11 cellular contexts compared by ENCODE assay signal in genomic region chr13:49371943-49372636, GRCh38.
DNase-seq lines count a peak whose midpoint lies in the region; ATAC-seq and TF ChIP-seq lines count a peak whose summit lies in the region.
"Had no signal": no experiment of that assay in that cellular context is flagged by ENCODE, and none has a peak within 500 bp of the region (broad histone marks: within the 10 kb centered on the region; RNA-seq: fewer than 3 reads in every experiment).

No MANE protein-coding gene starts in this region.

- ATAC-seq in activated B cell treated with CpG ODN at 0.5 μM for 24 hours (ENCODE audit: low read depth), result peak; percentile 41
- no peak for ATAC-seq in HG02759 (IDR thresholded peaks at IDR 0.05; ENCODE audit: unreplicated experiment)

- TF ChIP-seq RAD21 in SK-N-SH (IDR thresholded peaks at IDR 0.05; ENCODE audit: low read length), result no peak

- H2AFZ ChIP-seq in SK-N-SH (ENCODE audit: low read depth), result no peak overlapping the region

- no peaks in the 10 kb centered on the region for H3K27me3 ChIP-seq in SK-N-SH (ENCODE audit: insufficient read depth)
- no peaks in the 10 kb centered on the region for H3K27me3 ChIP-seq in effector memory CD4-positive, alpha-beta T cell (replicated peaks; ENCODE audit: control insufficient read depth, insufficient read depth, low read length, poor library complexity, severe bottlenecking)
- H3K27me3 ChIP-seq: SJSA1 had no signal

- H3K4me1 Mint-ChIP-seq in IgD-negative memory B cell, result peaks cover 17 to 43% (median 30%) of the 10 kb centered on the region in 3 donors
- peaks cover 67% of the 10 kb centered on the region for H3K4me1 Mint-ChIP-seq in activated B cell treated with CpG ODN at 0.5 μM for 24 hours
- H3K4me1 Mint-ChIP-seq in mesothelial cell of epicardium, result peaks cover 66% of the 10 kb centered on the region

- H3K9me3 ChIP-seq in SK-N-SH, result no peaks in the 10 kb centered on the region
- H3K9me3 ChIP-seq in effector memory CD4-positive, alpha-beta T cell (ENCODE audit: control insufficient read depth, low read length), result no peaks in the 10 kb centered on the region
- H3K9me3 ChIP-seq: SJSA1 had no signal

- H3K79me2 ChIP-seq in SK-N-SH (ENCODE audit: insufficient read depth), result no peaks in the 10 kb centered on the region

- H3K36me3 Mint-ChIP-seq in IgD-negative memory B cell (peaks cover 2% of the 10 kb centered on the region), activated B cell treated with CpG ODN at 0.5 μM for 24 hours (ENCODE audit: low read depth) (no peaks in the 10 kb centered on the region), mesothelial cell of epicardium (peaks cover 8% of the 10 kb centered on the region)

- no peak overlapping the region for H3K27ac ChIP-seq in SK-N-SH (ENCODE audit: low read depth in 2 of 2, low read length in 1 of 2)
- H3K27ac ChIP-seq in effector memory CD4-positive, alpha-beta T cell (ENCODE audit: insufficient read depth, low read length, poor library complexity, severe bottlenecking), result no peak overlapping the region
- H3K27ac ChIP-seq: SJSA1 had no signal

- no peak for TF ChIP-seq EP300 in SK-N-SH (IDR thresholded peaks at IDR 0.05; ENCODE audit: borderline replicate concordance in 1 of 2, low read depth in 1 of 2, low read length in 1 of 2)

- no peaks in the 10 kb centered on the region for H4K20me1 ChIP-seq in SK-N-SH (ENCODE audit: insufficient read depth)

- H3K27ac Mint-ChIP-seq in IgD-negative memory B cell (peak overlapping the region in 2 of 3 donors; percentile 32 to 67), activated B cell treated with CpG ODN at 0.5 μM for 24 hours (peak overlapping the region; percentile 53), mesothelial cell of epicardium (peak overlapping the region; percentile 89)

- intact Hi-C loops in activated B cell treated with CpG ODN at 0.5 μM for 24 hours (cut with micrococcal nuclease), result no loop called here

- peak; percentile 36 for DNase-seq in A172 (ENCODE audit: low spot score)
- DNase-seq in activated B cell treated with CpG ODN at 0.5 μM for 24 hours, result no peak
- DNase-seq in mesothelial cell of epicardium (ENCODE audit: low spot score in 2 of 2, unreplicated experiment in 2 of 2), result no peak
- DNase-seq in SK-N-SH, result no peak
- no peak for DNase-seq in effector memory CD4-positive, alpha-beta T cell
- no peak for DNase-seq in KG1 (lab: John Stamatoyannopoulos, UW)
- DNase-seq: head of caudate nucleus; stimulated activated CD4-positive, alpha-beta T cell treated with anti-CD3 and anti-CD28 coated beads, Interleukin-12 subunit alpha, Interleukin-12 subunit beta, amount 100 ng/mL, for 4 hours had no signal

- no peaks in the 10 kb centered on the region for H3K36me3 ChIP-seq in SK-N-SH (replicated peaks in 1 of 2; ENCODE audit: control insufficient read depth in 1 of 2, insufficient read depth in 2 of 2, low read length in 1 of 2)
- no peaks in the 10 kb centered on the region for H3K36me3 ChIP-seq in effector memory CD4-positive, alpha-beta T cell (ENCODE audit: control insufficient read depth, insufficient read depth, low read length)
- H3K36me3 ChIP-seq: SJSA1 had no signal

- no peaks in the 10 kb centered on the region for H3K9me2 ChIP-seq in SK-N-SH

- H3K4me3 Mint-ChIP-seq in IgD-negative memory B cell (peak overlapping the region in 3 of 4 donors; percentile 12 to 65 (median 34)), activated B cell treated with CpG ODN at 0.5 μM for 24 hours (peak overlapping the region; percentile 9), mesothelial cell of epicardium (no peak overlapping the region)

- H3K27me3 Mint-ChIP-seq in IgD-negative memory B cell, result peaks cover 1% of the 10 kb centered on the region
- H3K27me3 Mint-ChIP-seq in activated B cell treated with CpG ODN at 0.5 μM for 24 hours, result no peaks in the 10 kb centered on the region
- H3K27me3 Mint-ChIP-seq in mesothelial cell of epicardium (ENCODE audit: low read depth), result peaks cover 50% of the 10 kb centered on the region

- no peak overlapping the region for H3K4me3 ChIP-seq in SK-N-SH (ENCODE audit: low read depth in 2 of 2, low read length in 1 of 2)
- no peak overlapping the region for H3K4me3 ChIP-seq in effector memory CD4-positive, alpha-beta T cell (ENCODE audit: insufficient read depth, low read depth, low read length, poor library complexity, severe bottlenecking)
- H3K4me3 ChIP-seq: SJSA1 had no signal

- peaks cover 0 to 24% of the 10 kb centered on the region in 2 experiments for H3K4me1 ChIP-seq in SK-N-SH (ENCODE audit: control insufficient read depth in 1 of 2, insufficient read depth in 2 of 2, low read depth in 1 of 2, low read length in 1 of 2)
- H3K4me1 ChIP-seq in effector memory CD4-positive, alpha-beta T cell (ENCODE audit: control insufficient read depth, insufficient read depth, low read length, poor library complexity, severe bottlenecking), result peaks cover 14% of the 10 kb centered on the region

- no peak overlapping the region for H3K9ac ChIP-seq in SK-N-SH

- H3K4me2 ChIP-seq in SK-N-SH, result no peak overlapping the region

- H3K9me3 Mint-ChIP-seq in IgD-negative memory B cell (no peaks in the 10 kb centered on the region), activated B cell treated with CpG ODN at 0.5 μM for 24 hours (no peaks in the 10 kb centered on the region), mesothelial cell of epicardium (no peaks in the 10 kb centered on the region)

- CTCF ChIA-PET in activated B cell treated with CpG ODN at 0.5 μM for 24 hours (lab: Charles Lee), result no interaction called here
- CTCF ChIA-PET in SK-N-SH (lab: Yijun Ruan, JAX), result interaction anchor here (0.7 to 1.3 kb wide), 2 partner anchors 71 to 85 kb away, joined by 3 to 4 read pairs; no protein-coding TSS in a partner anchor

- WGBS in SK-N-SH (ENCODE audit: low lambda C conversion rate), result 75% methylated on average over 4 of the region's 4 CpGs

- POLR2A ChIA-PET in activated B cell treated with CpG ODN at 0.5 μM for 24 hours (lab: Charles Lee) (interaction anchor here (1.2 kb wide), 1 partner anchor 72 kb away, joined by 6 read pairs; the partner anchor contains the start of genes CAB39L and SETDB2), SK-N-SH (lab: Yijun Ruan, JAX) (no interaction called here)

- TF ChIP-seq CTCF in activated B cell treated with CpG ODN at 0.5 μM for 24 hours (IDR thresholded peaks at IDR 0.05), result no peak
- TF ChIP-seq CTCF in mesothelial cell of epicardium (IDR thresholded peaks at IDR 0.05; ENCODE audit: unreplicated experiment), result no peak
- no peak for TF ChIP-seq CTCF in SK-N-SH (IDR thresholded peaks at IDR 0.05)

- peaks cover 5% of the 10 kb centered on the region for H3F3A ChIP-seq in SK-N-SH (replicated peaks; ENCODE audit: insufficient read depth)

TF ChIP-seq in SK-N-SH, 30 proteins besides CTCF, POLR2A, EP300 and RAD21:
- TF ChIP-seq TEAD4 (IDR thresholded peaks at IDR 0.05; ENCODE audit: borderline replicate concordance, insufficient read depth), result no peak
- TF ChIP-seq FOXM1 (IDR thresholded peaks at IDR 0.05; ENCODE audit: low read depth), result no peak
- no peak for TF ChIP-seq YY1 (IDR thresholded peaks at IDR 0.05; ENCODE audit: low read depth)
- TF ChIP-seq, protein P1, sequence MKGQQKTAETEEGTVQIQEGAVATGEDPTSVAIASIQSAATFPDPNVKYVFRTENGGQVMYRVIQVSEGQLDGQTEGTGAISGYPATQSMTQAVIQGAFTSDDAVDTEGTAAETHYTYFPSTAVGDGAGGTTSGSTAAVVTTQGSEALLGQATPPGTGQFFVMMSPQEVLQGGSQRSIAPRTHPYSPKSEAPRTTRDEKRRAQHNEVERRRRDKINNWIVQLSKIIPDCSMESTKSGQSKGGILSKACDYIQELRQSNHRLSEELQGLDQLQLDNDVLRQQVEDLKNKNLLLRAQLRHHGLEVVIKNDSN (IDR thresholded peaks at IDR 0.05; ENCODE audit: borderline replicate concordance, low read depth), result no peak
- TF ChIP-seq ELF1 (IDR thresholded peaks at IDR 0.05), result no peak
- no peak for TF ChIP-seq GABPA (IDR thresholded peaks at IDR 0.05; ENCODE audit: low read depth)
- no peak for TF ChIP-seq RXRA (IDR thresholded peaks at IDR 0.05; ENCODE audit: borderline replicate concordance, low read depth)
